21 cellular contexts compared by ENCODE assay signal in genomic region chr1:107357381-107357780, GRCh38.
DNase-seq lines count a peak whose midpoint lies in the region; ATAC-seq, FAIRE-seq and TF ChIP-seq lines count a peak whose summit lies in the region.
"Had no signal": no experiment of that assay in that cellular context is flagged by ENCODE, and none has a peak within 500 bp of the region (broad histone marks: within the 10 kb centered on the region; RNA-seq: fewer than 3 reads in every experiment).

No MANE protein-coding gene starts in this region.

- peak; percentile 43 for FAIRE-seq in endometrium (lab: Jason Lieb, UNC)
- FAIRE-seq: A204.1, H54, RCC 7860 had no signal

- no CpG with 5 or more reads among the region's 1 CpG for WGBS in mesenchymal stem cell

- H2BK5ac ChIP-seq in mesenchymal stem cell (ENCODE audit: low read depth, low read length, poor library complexity, severe bottlenecking) = no peak overlapping the region

- no peak overlapping the region for H2AK5ac ChIP-seq in mesenchymal stem cell (ENCODE audit: low read length, severe bottlenecking)

- no peak overlapping the region for H3K23ac ChIP-seq in mesenchymal stem cell (ENCODE audit: low read length in 2 of 2)

- H3K4me1 ChIP-seq in mesenchymal stem cell (ENCODE audit: control insufficient read depth, insufficient read depth, low read depth, low read length) = no peaks in the 10 kb centered on the region

- no peak overlapping the region for H2AFZ ChIP-seq in SU-DHL-6 (ENCODE audit: low read depth, low read length, severe bottlenecking)
- no peak overlapping the region for H2AFZ ChIP-seq in mesenchymal stem cell (ENCODE audit: low read depth, low read length)

- no peak overlapping the region for H3K18ac ChIP-seq in mesenchymal stem cell (ENCODE audit: low read depth in 1 of 2, low read length in 2 of 2)

- H3K27ac Mint-ChIP-seq in activated naive CD8-positive, alpha-beta T cell treated with anti-CD3 and anti-CD28 coated beads, Interleukin-2, amount 50 U/mL, for 24 hours = no peak overlapping the region
- H3K27ac Mint-ChIP-seq: CD8-positive, alpha-beta memory T cell had no signal

- peaks cover 24% of the 10 kb centered on the region for H3F3A ChIP-seq in SU-DHL-6 (ENCODE audit: insufficient read depth)

- no peaks in the 10 kb centered on the region for H3K79me1 ChIP-seq in mesenchymal stem cell (replicated peaks; ENCODE audit: low read length, poor library complexity, severe bottlenecking)

- H2BK15ac ChIP-seq in mesenchymal stem cell (ENCODE audit: low read depth, poor library complexity, severe bottlenecking) = no peak overlapping the region

- DNase-seq in BJ (ENCODE audit: low read depth) (peak; percentile 13), mesenchymal stem cell (no peak)
- DNase-seq in stimulated activated naive CD4-positive, alpha-beta T cell treated with Interleukin-2 at 50 U/mL for 16 hours (lab: John Stamatoyannopoulos, UW) = no peak
- DNase-seq in activated naive CD8-positive, alpha-beta T cell treated with anti-CD3 and anti-CD28 coated beads, Interleukin-2, amount 50 U/mL, for 24 hours = no peak
- DNase-seq: C1 segment of cervical spinal cord; CD8-positive, alpha-beta memory T cell; DMS53; MV-4-11; NCI-H1694 treated with DMSO at 0.1 percent for 48 hours; NCI-H510A; NCI-H748 treated with DMSO at 0.1 percent for 48 hours; NK-92 treated with Interleukin-12 subunit alpha and Interleukin-12 subunit beta, amount 100 ng/mL, for 24 hours had no signal

- H3K4me1 Mint-ChIP-seq in activated naive CD8-positive, alpha-beta T cell treated with anti-CD3 and anti-CD28 coated beads, Interleukin-2, amount 50 U/mL, for 24 hours = peaks cover 3% of the 10 kb centered on the region
- H3K4me1 Mint-ChIP-seq: CD8-positive, alpha-beta memory T cell had no signal

- H4K91ac ChIP-seq in mesenchymal stem cell (ENCODE audit: low read length) = no peak overlapping the region

- no peaks in the 10 kb centered on the region for H4K20me1 ChIP-seq in SU-DHL-6 (ENCODE audit: low read depth, low read length)

- no peaks in the 10 kb centered on the region for H3K36me3 ChIP-seq in BJ (ENCODE audit: control insufficient read depth, insufficient read depth, low read length)
- no peaks in the 10 kb centered on the region; the same call in 1 of the 2 replicates for H3K36me3 ChIP-seq in SU-DHL-6 (ENCODE audit: low read length)
- H3K36me3 ChIP-seq in mesenchymal stem cell (ENCODE audit: control insufficient read depth in 1 of 2, insufficient read depth in 2 of 2, low read depth in 1 of 2, low read length in 2 of 2) = no peaks in the 10 kb centered on the region

- H3K14ac ChIP-seq in mesenchymal stem cell (ENCODE audit: low read length in 2 of 2) = no peak overlapping the region

- H3K36me3 Mint-ChIP-seq in activated naive CD8-positive, alpha-beta T cell treated with anti-CD3 and anti-CD28 coated beads, Interleukin-2, amount 50 U/mL, for 24 hours (ENCODE audit: low read depth) = no peaks in the 10 kb centered on the region
- H3K36me3 Mint-ChIP-seq: CD8-positive, alpha-beta memory T cell had no signal

- H3K27ac ChIP-seq in SU-DHL-6 (ENCODE audit: low read depth, low read length) (peak overlapping the region; percentile 90), mesenchymal stem cell (ENCODE audit: low read length, poor library complexity, severe bottlenecking) (no peak overlapping the region)
- H3K27ac ChIP-seq: KMS-11 had no signal

- no peak for TF ChIP-seq CTCF in BJ (IDR thresholded peaks at IDR 0.05; ENCODE audit: insufficient read depth, low read depth, low read length)
- no peak for TF ChIP-seq CTCF in SU-DHL-6 (IDR thresholded peaks at IDR 0.05; ENCODE audit: insufficient read depth, low read length, poor library complexity, severe bottlenecking)

- no peaks in the 10 kb centered on the region for H3K9me2 ChIP-seq in SU-DHL-6 (replicated peaks; ENCODE audit: insufficient read depth, low read length)

- H3K9ac ChIP-seq in SU-DHL-6 (ENCODE audit: low read length) = no peak overlapping the region
- H3K9ac ChIP-seq in mesenchymal stem cell (ENCODE audit: low read length) = peak overlapping the region; percentile 70
- H3K9ac ChIP-seq: KMS-11 had no signal

- no peak overlapping the region for H3K4ac ChIP-seq in mesenchymal stem cell (ENCODE audit: low read depth in 1 of 2, low read length in 2 of 2)

- no peaks in the 10 kb centered on the region for H3K27me3 Mint-ChIP-seq in activated naive CD8-positive, alpha-beta T cell treated with anti-CD3 and anti-CD28 coated beads, Interleukin-2, amount 50 U/mL, for 24 hours

- H3K9me3 Mint-ChIP-seq in activated naive CD8-positive, alpha-beta T cell treated with anti-CD3 and anti-CD28 coated beads, Interleukin-2, amount 50 U/mL, for 24 hours = no peaks in the 10 kb centered on the region

- POLR2A ChIA-PET in BJ (lab: Charles Lee) = no interaction called here

- CTCF ChIA-PET in BJ (lab: Yijun Ruan, JAX) = interaction anchor here (0.7 kb wide), 1 partner anchor 9 kb away, joined by 3 read pairs; no protein-coding TSS in a partner anchor

- no peak overlapping the region for H2BK12ac ChIP-seq in mesenchymal stem cell (ENCODE audit: low read length in 2 of 2)

- H3K27me3 ChIP-seq in BJ (ENCODE audit: control insufficient read depth, insufficient read depth, low read length) (no peaks in the 10 kb centered on the region), SU-DHL-6 (ENCODE audit: low read length) (no peaks in the 10 kb centered on the region), mesenchymal stem cell (ENCODE audit: control insufficient read depth in 1 of 2, insufficient read depth in 1 of 2, low read length in 2 of 2) (no peaks in the 10 kb centered on the region)

- H2BK120ac ChIP-seq in mesenchymal stem cell (ENCODE audit: low read depth, low read length) = no peak overlapping the region

- H3K4me3 ChIP-seq in BJ (ENCODE audit: low read depth, low read length) (no peak overlapping the region), SU-DHL-6 (ENCODE audit: insufficient read depth, low read length, poor library complexity, severe bottlenecking) (no peak overlapping the region), mesenchymal stem cell (ENCODE audit: insufficient read depth in 1 of 2, low read depth in 1 of 2, low read length in 2 of 2) (no peak overlapping the region)

- peaks cover 6% of the 10 kb centered on the region; the same call in 1 of the 2 replicates for H3K9me3 ChIP-seq in SU-DHL-6 (ENCODE audit: insufficient read depth, low read length)
- no peaks in the 10 kb centered on the region for H3K9me3 ChIP-seq in mesenchymal stem cell (ENCODE audit: control insufficient read depth, low read length)

- H4K8ac ChIP-seq in mesenchymal stem cell (ENCODE audit: low read length) = no peak overlapping the region

- H3K4me3 Mint-ChIP-seq in activated naive CD8-positive, alpha-beta T cell treated with anti-CD3 and anti-CD28 coated beads, Interleukin-2, amount 50 U/mL, for 24 hours = no peak overlapping the region
- H3K4me3 Mint-ChIP-seq: CD8-positive, alpha-beta memory T cell had no signal

- no peaks in the 10 kb centered on the region for H3K79me2 ChIP-seq in SU-DHL-6 (ENCODE audit: insufficient read depth, low read length)

- no peak for ATAC-seq in GM19035 (IDR thresholded peaks at IDR 0.05; ENCODE audit: unreplicated experiment)
- ATAC-seq in GM18868 (IDR thresholded peaks at IDR 0.05; ENCODE audit: unreplicated experiment) = no peak
- ATAC-seq in activated naive CD8-positive, alpha-beta T cell treated with anti-CD3 and anti-CD28 coated beads, Interleukin-2, amount 50 U/mL, for 24 hours = no peak
- ATAC-seq: Right ventricle myocardium inferior had no signal

- H3K4me2 ChIP-seq in SU-DHL-6 (ENCODE audit: low read depth, low read length, poor library complexity, severe bottlenecking) (peak overlapping the region; percentile 74), mesenchymal stem cell (ENCODE audit: low read length, poor library complexity, severe bottlenecking) (no peak overlapping the region)
- H3K4me2 ChIP-seq: KMS-11 had no signal
